ENCODE assay signal across 10 cellular contexts in the genomic region with DNA sequence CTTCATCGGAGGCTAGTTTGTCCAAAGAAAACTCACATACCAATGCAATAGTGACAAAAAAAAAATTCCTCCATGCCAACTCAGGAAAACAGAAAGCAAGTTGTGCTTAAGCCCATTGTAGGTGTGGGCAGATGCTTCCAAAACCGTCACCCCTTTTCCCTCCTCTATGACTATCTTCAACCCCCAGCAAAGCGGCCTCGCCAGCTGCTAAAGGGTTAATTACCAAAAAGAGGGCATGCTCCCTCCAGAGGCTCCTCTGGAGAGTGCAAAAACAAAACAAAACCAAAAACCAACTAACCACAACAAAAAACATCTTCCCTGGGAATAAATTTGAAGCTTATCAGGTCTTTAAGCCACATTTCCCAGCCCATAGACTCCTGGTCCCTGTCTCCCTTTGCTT. TPM values are rescaled to one million over a fixed set of nuclear protein-coding genes. Genes with fewer than 3 reads are reported as not detected.
DNase-seq lines count a peak whose midpoint lies in the region; ATAC-seq and TF ChIP-seq lines count a peak whose summit lies in the region.
"Had no signal": no experiment of that assay in that cellular context is flagged by ENCODE, and none has a peak within 500 bp of the region (broad histone marks: within the 10 kb centered on the region; RNA-seq: fewer than 3 reads in every experiment).

No MANE protein-coding gene starts in this region.

- H3K27me3 ChIP-seq in SJSA1 (replicated peaks) (no peaks in the 10 kb centered on the region), gastroesophageal sphincter (no peaks in the 10 kb centered on the region)

- H3K4me1 ChIP-seq in SJSA1 (replicated peaks) (peaks cover 29% of the 10 kb centered on the region), gastroesophageal sphincter (peaks cover 0 to 34% (median 0%) of the 10 kb centered on the region in 3 donors)

- DNase-seq in ELR (ENCODE audit: low read depth) = peak; percentile 23
- DNase-seq in SJSA1 (ENCODE audit: low read depth in 1 of 2, low spot score in 2 of 2) = peak in 1 of 2 experiments; percentile 33
- no peak for DNase-seq in retinal pigment epithelial cell (ENCODE audit: low read depth)
- DNase-seq in activated naive CD4-positive, alpha-beta T cell treated with Interleukin-2 at 50 U/mL for 16 hours = no peak
- DNase-seq in activated CD4-positive, alpha-beta T cell treated with anti-CD3 and anti-CD28 coated beads for 48 hours = no peak
- DNase-seq: SHP77 had no signal

- H3K27ac ChIP-seq in SJSA1 = no peak overlapping the region
- peak overlapping the region; percentile 92 to 99 (median 95) for H3K27ac ChIP-seq in gastroesophageal sphincter

- 21 to 67% methylated on average over 1 to 4 of the region's 4 CpGs for WGBS in gastroesophageal sphincter (ENCODE audit: low coverage in 1 of 2), 2 donors

- ATAC-seq in gastroesophageal sphincter (no peak), HG03442 (IDR thresholded peaks at IDR 0.05; ENCODE audit: unreplicated experiment) (no peak), HG03095 (IDR thresholded peaks at IDR 0.05; ENCODE audit: unreplicated experiment) (no peak)

- H3K36me3 ChIP-seq in SJSA1 = no peaks in the 10 kb centered on the region
- peaks cover 0 to 26% of the 10 kb centered on the region in 2 donors for H3K36me3 ChIP-seq in gastroesophageal sphincter

- H3K4me3 ChIP-seq in SJSA1 (peak overlapping the region; percentile 35), gastroesophageal sphincter (peak overlapping the region; percentile 67 to 98), retinal pigment epithelial cell (ENCODE audit: low read length) (peak overlapping the region; percentile 61)

- H3K9me3 ChIP-seq in SJSA1 (replicated peaks) (no peaks in the 10 kb centered on the region), gastroesophageal sphincter (no peaks in the 10 kb centered on the region)

- peak; percentile 19 to 21 for TF ChIP-seq POLR2A in gastroesophageal sphincter (IDR thresholded peaks at IDR 0.05)

- TF ChIP-seq EP300 in gastroesophageal sphincter (IDR thresholded peaks at IDR 0.05) = no peak

- TF ChIP-seq CTCF in gastroesophageal sphincter (IDR thresholded peaks at IDR 0.05) (peak; percentile 25 to 71 (median 56)), retinal pigment epithelial cell (conservative IDR thresholded peaks at IDR 0.05; ENCODE audit: low read depth, low read length) (peak; percentile 14)

RNA-seq across cellular contexts. Expression of gene LMOD1, which starts 1.2 kb away (rescaled TPM):
- 6.4 and 8.1 TPM in 2 replicates for total RNA-seq in SJSA1 (2014; rRNA removed; shearing (Covaris generic))
- total RNA-seq in gastroesophageal sphincter = 1,000 to 10,000 TPM; 1,267 to 1,570 (median 1,475) TPM
- total RNA-seq: activated T-helper 1 cell treated with anti-CD3 and anti-CD28 coated beads, Interleukin-12 subunit alpha, Interleukin-12 subunit beta, Interleukin-2, Interleukin-4 antibody, amounts not matched to agents 30 ng/mL and 10 ng/mL and 1 ng/mL, durations not matched to agents 14 hours and 24 hours and 36 hours had no signal

RNA-seq across cellular contexts. Expression of gene TIMM17A, which starts 10.1 kb away (rescaled TPM):
- total RNA-seq in SJSA1 (2014; rRNA removed; shearing (Covaris generic)) = 87.5 and 108 TPM in 2 replicates
- 10 to 100 TPM; 37.8 to 40.9 (median 38.5) TPM for total RNA-seq in gastroesophageal sphincter

RNA-seq across cellular contexts. Expression of gene RNPEP, which starts 37.3 kb away (rescaled TPM):
- total RNA-seq in SJSA1 (2014; rRNA removed; shearing (Covaris generic)) = 69.7 and 80.9 TPM in 2 replicates
- 10 to 100 TPM; 23.0 to 40.0 (median 34.7) TPM for total RNA-seq in gastroesophageal sphincter

RNA-seq across cellular contexts. Expression of gene SHISA4, which starts 56.5 kb away (rescaled TPM):
- total RNA-seq in SJSA1 (2014; rRNA removed; shearing (Covaris generic)) = 31.9 and 43.4 TPM in 2 replicates
- total RNA-seq in gastroesophageal sphincter = 10 to 100 TPM; 18.9 to 35.8 (median 29.3) TPM

Comparison
In these comparisons a context has a peak if more than half of its experiments do, and no peak if none do; other contexts are left out.
1. RNA of gene LMOD1, which starts 1.2 kb away (total RNA-seq): 1,267 to 1,570 TPM in gastroesophageal sphincter; 6.4 to 8.1 TPM in SJSA1; every median in the first group is over 100 times any median in the second.
2. Peak in every context shown above with its lines, with median percentiles within 50 percentile points of each other: H3K4me3 ChIP-seq.